ENCODE assay signal across 9 cellular contexts in the genomic region with DNA sequence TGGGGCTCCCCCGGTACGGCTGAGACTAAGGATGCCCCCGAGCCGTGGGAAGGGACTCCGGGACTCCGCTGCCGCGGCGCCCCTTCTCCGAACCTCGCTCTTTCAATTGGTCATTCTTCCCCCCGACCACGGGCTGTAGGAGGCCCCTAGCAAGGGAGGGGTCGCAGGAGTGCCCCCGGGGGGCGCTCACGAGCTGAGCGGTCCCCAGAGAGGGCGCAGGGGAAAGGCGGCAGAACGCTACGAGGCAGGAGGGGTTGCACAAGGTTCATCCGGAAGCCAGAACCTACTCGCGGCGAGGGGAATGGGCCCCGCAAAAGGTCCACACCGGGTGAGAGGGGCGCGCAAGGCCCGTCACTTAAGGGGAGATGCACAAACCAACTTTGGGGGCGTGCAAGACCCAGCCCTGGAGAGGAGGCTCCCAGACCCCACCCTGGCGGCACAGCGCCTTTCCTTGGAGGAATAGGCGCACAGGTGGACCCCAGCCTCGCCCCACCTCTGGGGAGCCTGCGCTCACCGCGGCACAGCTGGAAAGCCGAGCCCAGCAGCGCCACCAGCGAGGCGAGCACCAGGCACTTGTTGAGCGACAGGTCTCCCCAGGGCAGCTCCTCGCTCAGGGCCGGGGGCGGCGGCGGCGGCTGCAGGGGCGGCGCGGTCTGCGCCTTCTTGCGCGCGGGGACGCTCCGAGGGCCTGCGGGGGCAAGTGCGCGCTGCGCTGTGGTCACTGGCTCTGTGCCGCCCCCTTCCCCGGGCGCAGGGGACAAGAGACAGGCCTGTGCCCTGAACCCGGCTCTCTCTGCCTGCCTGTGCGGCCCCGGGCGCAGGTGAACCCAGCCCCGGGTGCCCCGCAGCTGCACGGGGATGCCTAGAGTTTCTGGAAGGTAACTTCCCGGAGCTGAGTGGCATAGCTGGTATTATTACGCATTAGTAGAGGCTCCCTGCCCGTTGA.
DNase-seq lines count a peak whose midpoint lies in the region; ATAC-seq lines count a peak whose summit lies in the region.
"Had no signal": no experiment of that assay in that cellular context is flagged by ENCODE, and none has a peak within 500 bp of the region (broad histone marks: within the 10 kb centered on the region; RNA-seq: fewer than 3 reads in every experiment).

No MANE protein-coding gene starts in this region.

- no peak overlapping the region for H3K27ac Mint-ChIP-seq in effector memory CD8-positive, alpha-beta T cell
- H3K27ac Mint-ChIP-seq in stimulated activated effector memory CD8-positive, alpha-beta T cell treated with anti-CD3 and anti-CD28 coated beads, Interleukin-12 subunit alpha, Interleukin-12 subunit beta, amount 100 ng/mL, for 72 hours, result no peak overlapping the region

- H3K36me3 Mint-ChIP-seq in effector memory CD8-positive, alpha-beta T cell (ENCODE audit: insufficient read depth), result peaks cover 21% of the 10 kb centered on the region
- H3K36me3 Mint-ChIP-seq in stimulated activated effector memory CD8-positive, alpha-beta T cell treated with anti-CD3 and anti-CD28 coated beads, Interleukin-12 subunit alpha, Interleukin-12 subunit beta, amount 100 ng/mL, for 72 hours, result peaks cover 15% of the 10 kb centered on the region

- DNase-seq in DMS79 treated with DMSO at 0.1 percent for 48 hours (lab: John Stamatoyannopoulos, UW) (peak; percentile 21), DMS79 (lab: John Stamatoyannopoulos, UW) (no peak), UCSD-AML1 (lab: John Stamatoyannopoulos, UW; ENCODE audit: unreplicated experiment) (peak; percentile 23), epidermal melanocyte (ENCODE audit: insufficient read length, low spot score) (no peak)
- peak; percentile 34 to 48 (median 43) for DNase-seq in effector memory CD8-positive, alpha-beta T cell
- DNase-seq in stimulated activated effector memory CD8-positive, alpha-beta T cell treated with anti-CD3 and anti-CD28 coated beads, Interleukin-12 subunit alpha, Interleukin-12 subunit beta, amount 100 ng/mL, for 72 hours (ENCODE audit: low spot score in 2 of 2), result no peak
- DNase-seq: NCI-H1417 treated with DMSO at 0.1 percent for 48 hours had no signal

- H3K4me1 Mint-ChIP-seq in effector memory CD8-positive, alpha-beta T cell (ENCODE audit: low read depth in 2 of 2), result peaks cover 10 to 15% of the 10 kb centered on the region in 2 donors
- peaks cover 17% of the 10 kb centered on the region for H3K4me1 Mint-ChIP-seq in stimulated activated effector memory CD8-positive, alpha-beta T cell treated with anti-CD3 and anti-CD28 coated beads, Interleukin-12 subunit alpha, Interleukin-12 subunit beta, amount 100 ng/mL, for 72 hours

- H3K9me3 Mint-ChIP-seq in effector memory CD8-positive, alpha-beta T cell, result no peaks in the 10 kb centered on the region
- H3K9me3 Mint-ChIP-seq in stimulated activated effector memory CD8-positive, alpha-beta T cell treated with anti-CD3 and anti-CD28 coated beads, Interleukin-12 subunit alpha, Interleukin-12 subunit beta, amount 100 ng/mL, for 72 hours, result no peaks in the 10 kb centered on the region

- ATAC-seq in effector memory CD8-positive, alpha-beta T cell (replicated peaks), result peak; percentile 38
- ATAC-seq in stimulated activated effector memory CD8-positive, alpha-beta T cell treated with anti-CD3 and anti-CD28 coated beads, Interleukin-12 subunit alpha, Interleukin-12 subunit beta, amount 100 ng/mL, for 72 hours, result peak; percentile 22
- ATAC-seq in GM21447 (IDR thresholded peaks at IDR 0.05; ENCODE audit: unreplicated experiment) (no peak), HG02973 (IDR thresholded peaks at IDR 0.05; ENCODE audit: unreplicated experiment) (no peak)

- peak overlapping the region; percentile 81 to 83 for H3K4me3 Mint-ChIP-seq in effector memory CD8-positive, alpha-beta T cell
- peak overlapping the region; percentile 63 for H3K4me3 Mint-ChIP-seq in stimulated activated effector memory CD8-positive, alpha-beta T cell treated with anti-CD3 and anti-CD28 coated beads, Interleukin-12 subunit alpha, Interleukin-12 subunit beta, amount 100 ng/mL, for 72 hours

- peaks cover 0 to 14% of the 10 kb centered on the region in 2 donors for H3K27me3 Mint-ChIP-seq in effector memory CD8-positive, alpha-beta T cell

Comparison
In these comparisons a context has a peak if more than half of its experiments do, and no peak if none do; other contexts are left out.
1. DNase-seq: peak in DMS79 treated with DMSO at 0.1 percent for 48 hours (single experiment), UCSD-AML1 (single experiment) and effector memory CD8-positive, alpha-beta T cell (3 of 3); none in DMS79 (single experiment), stimulated activated effector memory CD8-positive, alpha-beta T cell treated with anti-CD3 and anti-CD28 coated beads, Interleukin-12 subunit alpha, Interleukin-12 subunit beta, amount 100 ng/mL, for 72 hours (0 of 2) and epidermal melanocyte (single experiment).
2. ATAC-seq: peak in effector memory CD8-positive, alpha-beta T cell (single experiment) and stimulated activated effector memory CD8-positive, alpha-beta T cell treated with anti-CD3 and anti-CD28 coated beads, Interleukin-12 subunit alpha, Interleukin-12 subunit beta, amount 100 ng/mL, for 72 hours (single experiment); none in GM21447 (single experiment) and HG02973 (single experiment).